In genomic region chr6:135488023-135488422, GRCh38 we compare ENCODE assay signal across 15 cellular contexts. TPM values are rescaled to one million over a fixed set of nuclear protein-coding genes. Genes with fewer than 3 reads are reported as not detected.
DNase-seq lines count a peak whose midpoint lies in the region; ATAC-seq and TF ChIP-seq lines count a peak whose summit lies in the region.
"Had no signal": no experiment of that assay in that cellular context is flagged by ENCODE, and none has a peak within 500 bp of the region (broad histone marks: within the 10 kb centered on the region; RNA-seq: fewer than 3 reads in every experiment).

No MANE protein-coding gene starts in this region.

- peak overlapping the region; percentile 58 for H3K27ac ChIP-seq in osteoblast (ENCODE audit: low read depth, low read length)
- no peak overlapping the region for H3K27ac ChIP-seq in dorsolateral prefrontal cortex
- H3K27ac ChIP-seq: KMS-11 had no signal

- no peak for ATAC-seq in activated naive CD8-positive, alpha-beta T cell treated with anti-CD3 and anti-CD28 coated beads, Interleukin-2, amount 50 U/mL, for 24 hours
- ATAC-seq: mucosa of descending colon had no signal

- no peak overlapping the region for H3K27ac Mint-ChIP-seq in activated naive CD8-positive, alpha-beta T cell treated with anti-CD3 and anti-CD28 coated beads, Interleukin-2, amount 50 U/mL, for 24 hours
- H3K27ac Mint-ChIP-seq: activated naive CD8-positive, alpha-beta T cell treated with anti-CD3 and anti-CD28 coated beads, Interleukin-2, amount 10 ng/mL, durations not matched to agents 7 days and 5 days; CD4-positive, CD25-positive, alpha-beta regulatory T cell; dendritic cell treated with granulocyte-macrophage colony-stimulating factor and Interleukin-4, amounts not matched to agents 40 ng/mL and 50 ng/mL, for 4 days had no signal

- no peak overlapping the region for H3K4me3 Mint-ChIP-seq in activated naive CD8-positive, alpha-beta T cell treated with anti-CD3 and anti-CD28 coated beads, Interleukin-2, amount 50 U/mL, for 24 hours
- H3K4me3 Mint-ChIP-seq: activated naive CD8-positive, alpha-beta T cell treated with anti-CD3 and anti-CD28 coated beads, Interleukin-2, amount 10 ng/mL, durations not matched to agents 7 days and 5 days; CD4-positive, CD25-positive, alpha-beta regulatory T cell; dendritic cell treated with granulocyte-macrophage colony-stimulating factor and Interleukin-4, amounts not matched to agents 40 ng/mL and 50 ng/mL, for 4 days had no signal

- H3K27me3 ChIP-seq in osteoblast (ENCODE audit: insufficient read depth, low read length) (no peaks in the 10 kb centered on the region), dorsolateral prefrontal cortex (no peaks in the 10 kb centered on the region)

- peaks cover 66% of the 10 kb centered on the region for H3K36me3 ChIP-seq in osteoblast (ENCODE audit: insufficient read depth, low read length)

- peaks cover 14% of the 10 kb centered on the region for H3K4me1 ChIP-seq in osteoblast (ENCODE audit: insufficient read depth, low read length)

- peaks cover 3% of the 10 kb centered on the region for H3K9me3 ChIP-seq in osteoblast (ENCODE audit: low read depth, low read length)

- peaks cover 23% of the 10 kb centered on the region for H3K79me2 ChIP-seq in osteoblast (ENCODE audit: insufficient read depth, low read length)

- no peak overlapping the region for H2AFZ ChIP-seq in osteoblast (ENCODE audit: low read length)

- H3K27me3 Mint-ChIP-seq in activated naive CD8-positive, alpha-beta T cell treated with anti-CD3 and anti-CD28 coated beads, Interleukin-2, amount 50 U/mL, for 24 hours = no peaks in the 10 kb centered on the region
- H3K27me3 Mint-ChIP-seq: activated naive CD8-positive, alpha-beta T cell treated with anti-CD3 and anti-CD28 coated beads, Interleukin-2, amount 10 ng/mL, durations not matched to agents 7 days and 5 days; CD4-positive, CD25-positive, alpha-beta regulatory T cell; dendritic cell treated with granulocyte-macrophage colony-stimulating factor and Interleukin-4, amounts not matched to agents 40 ng/mL and 50 ng/mL, for 4 days had no signal

- no peaks in the 10 kb centered on the region for H3K4me1 Mint-ChIP-seq in activated naive CD8-positive, alpha-beta T cell treated with anti-CD3 and anti-CD28 coated beads, Interleukin-2, amount 50 U/mL, for 24 hours
- H3K4me1 Mint-ChIP-seq: activated naive CD8-positive, alpha-beta T cell treated with anti-CD3 and anti-CD28 coated beads, Interleukin-2, amount 10 ng/mL, durations not matched to agents 7 days and 5 days had no signal

- intact Hi-C loops in dorsolateral prefrontal cortex (cut with DNase I) = no loop called here

- no peak for TF ChIP-seq CTCF in epithelial cell of esophagus (IDR thresholded peaks at IDR 0.05; ENCODE audit: insufficient read depth, low read depth, low read length, missing control alignments)
- TF ChIP-seq CTCF in osteoblast (IDR thresholded peaks at IDR 0.05; ENCODE audit: extremely low read depth, low read depth, low read length) = no peak
- TF ChIP-seq CTCF in dorsolateral prefrontal cortex (IDR thresholded peaks at IDR 0.05 in 54 of 56, conservative IDR thresholded peaks at IDR 0.05 in 2 of 56; ENCODE audit: low read depth in 1 of 56, partially characterized antibody in 56 of 56) = no peak

- peak overlapping the region; percentile 12 for H3K4me2 ChIP-seq in osteoblast (ENCODE audit: insufficient read depth, low read length)
- H3K4me2 ChIP-seq: KMS-11 had no signal

- H3K9me3 Mint-ChIP-seq in activated naive CD8-positive, alpha-beta T cell treated with anti-CD3 and anti-CD28 coated beads, Interleukin-2, amount 50 U/mL, for 24 hours = peaks cover 16% of the 10 kb centered on the region

- peak; percentile 70 for DNase-seq in GM03348 (ENCODE audit: low spot score)
- DNase-seq in RPMI7951 (ENCODE audit: low read depth) = peak; percentile 37
- peak; percentile 42 for DNase-seq in epithelial cell of esophagus (ENCODE audit: low read depth)
- no peak for DNase-seq in osteoblast (ENCODE audit: insufficient read length, low spot score, missing footprints)
- no peak for DNase-seq in activated naive CD8-positive, alpha-beta T cell treated with anti-CD3 and anti-CD28 coated beads, Interleukin-2, amount 50 U/mL, for 24 hours
- DNase-seq in dorsolateral prefrontal cortex = no peak
- DNase-seq in NCI-H2227 treated with DMSO at 0.1 percent for 48 hours (lab: John Stamatoyannopoulos, UW) = no peak
- DNase-seq in NCI-H524 (lab: John Stamatoyannopoulos, UW) = no peak
- DNase-seq: activated naive CD8-positive, alpha-beta T cell treated with anti-CD3 and anti-CD28 coated beads, Interleukin-2, amount 10 ng/mL, durations not matched to agents 7 days and 5 days; CD4-positive, CD25-positive, alpha-beta regulatory T cell; mucosa of descending colon; NCI-H1417 treated with DMSO at 0.1 percent for 48 hours; NCI-H446 treated with DMSO at 0.1 percent for 48 hours had no signal

- H4K20me1 ChIP-seq in osteoblast (ENCODE audit: insufficient read depth, low read length) = no peaks in the 10 kb centered on the region

- H3K4me3 ChIP-seq in epithelial cell of esophagus (ENCODE audit: low read length) (no peak overlapping the region), osteoblast (ENCODE audit: insufficient read depth, low read length) (no peak overlapping the region), dorsolateral prefrontal cortex (no peak overlapping the region)
- H3K4me3 ChIP-seq: mucosa of descending colon had no signal

- peaks cover 86% of the 10 kb centered on the region for H3K36me3 Mint-ChIP-seq in activated naive CD8-positive, alpha-beta T cell treated with anti-CD3 and anti-CD28 coated beads, Interleukin-2, amount 50 U/mL, for 24 hours (ENCODE audit: low read depth)

RNA-seq across cellular contexts. Expression of gene AHI1, which starts 9.5 kb away (rescaled TPM):
- 10.8 and 22.9 TPM in 2 replicates for total RNA-seq in RPMI7951 (2014; rRNA removed; shearing (Covaris generic))
- total RNA-seq in osteoblast (44.5 and 50.3 TPM in 2 replicates), dorsolateral prefrontal cortex (100 to 1,000 TPM in 109 of 120 experiments, 10 to 100 TPM in 11; 83.5 to 252 (median 142) TPM)

Comparison
In these comparisons a context has a peak if more than half of its experiments do, and no peak if none do; other contexts are left out.
1. DNase-seq: peak in GM03348 (single experiment), RPMI7951 (single experiment) and epithelial cell of esophagus (single experiment); none in osteoblast (single experiment), activated naive CD8-positive, alpha-beta T cell treated with anti-CD3 and anti-CD28 coated beads, Interleukin-2, amount 50 U/mL, for 24 hours (single experiment), dorsolateral prefrontal cortex (0 of 10), NCI-H2227 treated with DMSO at 0.1 percent for 48 hours (single experiment) and NCI-H524 (0 of 2).